ENCODE assay signal across 7 cellular contexts in genomic region chr14:24366375-24366663, GRCh38. TPM values are rescaled to one million over a fixed set of nuclear protein-coding genes. Genes with fewer than 3 reads are reported as not detected.
A peak's percentile ranks its signal among the peaks of the same experiment; 100 is the strongest.
DNase-seq lines count a peak whose midpoint lies in the region; ATAC-seq and TF ChIP-seq lines count a peak whose summit lies in the region.
"Had no signal": no experiment of that assay in that cellular context is flagged by ENCODE, and none has a peak within 500 bp of the region (broad histone marks: within the 10 kb centered on the region; RNA-seq: fewer than 3 reads in every experiment).

No MANE protein-coding gene starts in this region.

- H3K27me3 Mint-ChIP-seq in activated T-cell treated with anti-CD3 and anti-CD28 coated beads, Interleukin-2, amount 50 U/mL, for 72 hours (ENCODE audit: low read depth), result peaks cover 49% of the 10 kb centered on the region
- peaks cover 6% of the 10 kb centered on the region for H3K27me3 Mint-ChIP-seq in glutamatergic neuron (ENCODE audit: unreplicated experiment)

- no peak for TF ChIP-seq POLR2A in transverse colon (IDR thresholded peaks at IDR 0.05)

- no peaks in the 10 kb centered on the region for H3K9me3 Mint-ChIP-seq in activated T-cell treated with anti-CD3 and anti-CD28 coated beads, Interleukin-2, amount 50 U/mL, for 72 hours
- peaks cover 8% of the 10 kb centered on the region for H3K9me3 Mint-ChIP-seq in glutamatergic neuron (ENCODE audit: unreplicated experiment)
- H3K9me3 Mint-ChIP-seq: CD4-positive, CD25-positive, alpha-beta regulatory T cell had no signal

- no peak for DNase-seq in activated T-cell treated with anti-CD3 and anti-CD28 coated beads, Interleukin-2, amount 50 U/mL, for 72 hours
- DNase-seq in activated T-cell treated with anti-CD3 and anti-CD28 coated beads for 4 hours, result no peak
- no peak for DNase-seq in glutamatergic neuron
- DNase-seq in transverse colon, result no peak
- no peak for DNase-seq in NCI-H1105 treated with DMSO at 0.1 percent for 48 hours (lab: John Stamatoyannopoulos, UW)

- H3K27me3 ChIP-seq in transverse colon, result peaks cover 16% of the 10 kb centered on the region

- H3K27ac Mint-ChIP-seq in activated T-cell treated with anti-CD3 and anti-CD28 coated beads, Interleukin-2, amount 50 U/mL, for 72 hours, result no peak overlapping the region
- no peak overlapping the region for H3K27ac Mint-ChIP-seq in glutamatergic neuron (ENCODE audit: unreplicated experiment)
- H3K27ac Mint-ChIP-seq: CD4-positive, CD25-positive, alpha-beta regulatory T cell had no signal

- no peaks in the 10 kb centered on the region for H3K9me3 ChIP-seq in transverse colon

- in situ Hi-C loops in transverse colon (cut with MboI; ENCODE audit: low pct_ligation_motif_present in 1 of 4, low pct_unique_long_range_greater_than_20kb in 1 of 4, low sequenced_read_pairs in 3 of 4), result loop anchor here in 2 of 4 donors (10.0 kb wide), 1 partner anchor 68 kb away; no protein-coding TSS in a partner anchor

- intact Hi-C loops in transverse colon (cut with DNase I; ENCODE audit: low total_unique reads), result no loop called here

- TF ChIP-seq EP300 in transverse colon (IDR thresholded peaks at IDR 0.05; ENCODE audit: low read depth), result no peak

- peaks cover 32% of the 10 kb centered on the region for H3K4me1 Mint-ChIP-seq in activated T-cell treated with anti-CD3 and anti-CD28 coated beads, Interleukin-2, amount 50 U/mL, for 72 hours (ENCODE audit: low read depth)
- peaks cover 3% of the 10 kb centered on the region for H3K4me1 Mint-ChIP-seq in glutamatergic neuron (ENCODE audit: low read depth, unreplicated experiment)

- WGBS in transverse colon (ENCODE audit: low coverage in 1 of 2), 2 donors, result 0 to 3% methylated on average over 7 to 12 of the region's 12 CpGs

- no peaks in the 10 kb centered on the region for H3K36me3 ChIP-seq in transverse colon

- no peak for ATAC-seq in activated T-cell treated with anti-CD3 and anti-CD28 coated beads, Interleukin-2, amount 50 U/mL, for 72 hours (replicated peaks in 1 of 2)
- no peak for ATAC-seq in HG02610 (IDR thresholded peaks at IDR 0.05; ENCODE audit: unreplicated experiment)

- H3K4me1 ChIP-seq in transverse colon, result peaks cover 6 to 41% (median 28%) of the 10 kb centered on the region in 4 donors

- H3K4me3 ChIP-seq in transverse colon, result peak overlapping the region; percentile 24 to 68 (median 57)

- H3K27ac ChIP-seq in transverse colon, result peak overlapping the region; percentile 89 to 93 (median 90)

- H3K4me3 Mint-ChIP-seq in activated T-cell treated with anti-CD3 and anti-CD28 coated beads, Interleukin-2, amount 50 U/mL, for 72 hours, result peak overlapping the region; percentile 70 to 87
- H3K4me3 Mint-ChIP-seq in glutamatergic neuron (ENCODE audit: unreplicated experiment), result peak overlapping the region; percentile 85

- peaks cover 2 to 5% of the 10 kb centered on the region in 2 donors for H3K36me3 Mint-ChIP-seq in activated T-cell treated with anti-CD3 and anti-CD28 coated beads, Interleukin-2, amount 50 U/mL, for 72 hours (ENCODE audit: insufficient read depth in 2 of 2)
- H3K36me3 Mint-ChIP-seq in glutamatergic neuron (ENCODE audit: unreplicated experiment), result no peaks in the 10 kb centered on the region
- H3K36me3 Mint-ChIP-seq: CD4-positive, CD25-positive, alpha-beta regulatory T cell had no signal

- TF ChIP-seq CTCF in glutamatergic neuron (IDR thresholded peaks at IDR 0.05; ENCODE audit: partially characterized antibody, unreplicated experiment) (no peak), transverse colon (IDR thresholded peaks at IDR 0.05) (no peak)

RNA-seq across cellular contexts. Expression of gene NFATC4, which starts 1.7 kb away (rescaled TPM):
- total RNA-seq in activated T-cell treated with anti-CD3 and anti-CD28 coated beads, Interleukin-2, amount 50 U/mL, for 72 hours, result 10 to 100 TPM in 1 of 2 donors, 1 to 10 TPM in 1; 2.6 to 11.3 TPM
- 11.4 TPM for total RNA-seq in glutamatergic neuron (ENCODE audit: unreplicated experiment)
- 10 to 100 TPM; 13.4 to 58.0 (median 20.9) TPM for total RNA-seq in transverse colon
- total RNA-seq: CD4-positive, CD25-positive, alpha-beta regulatory T cell had no signal

RNA-seq across cellular contexts. Expression of gene RIPK3, which starts 26.5 kb away (rescaled TPM):
- 10 to 100 TPM; 11.0 to 18.6 TPM for total RNA-seq in activated T-cell treated with anti-CD3 and anti-CD28 coated beads, Interleukin-2, amount 50 U/mL, for 72 hours
- total RNA-seq in glutamatergic neuron (ENCODE audit: unreplicated experiment) (not detected), transverse colon (100 to 1,000 TPM in 1 of 4 donors, 10 to 100 TPM in 3; 19.3 to 156 (median 53.6) TPM)

RNA-seq across cellular contexts. Expression of gene ADCY4, which starts 31.4 kb away (rescaled TPM):
- total RNA-seq in activated T-cell treated with anti-CD3 and anti-CD28 coated beads, Interleukin-2, amount 50 U/mL, for 72 hours, result 1 to 10 TPM; 4.6 to 6.9 TPM
- not detected for total RNA-seq in glutamatergic neuron (ENCODE audit: unreplicated experiment)
- total RNA-seq in transverse colon, result 10 to 100 TPM in 3 of 4 donors, 1 to 10 TPM in 1; 7.9 to 74.8 (median 21.3) TPM

RNA-seq across cellular contexts. Expression of gene NYNRIN, which starts 32.5 kb away (rescaled TPM):
- total RNA-seq in activated T-cell treated with anti-CD3 and anti-CD28 coated beads, Interleukin-2, amount 50 U/mL, for 72 hours, result under 1 TPM; 0.09 to 0.14 TPM
- total RNA-seq in glutamatergic neuron (ENCODE audit: unreplicated experiment), result 33.5 TPM
- 10 to 100 TPM in 1 of 4 donors, 1 to 10 TPM in 3; 2.6 to 11.4 (median 9.0) TPM for total RNA-seq in transverse colon

RNA-seq across cellular contexts. Expression of gene LTB4R, which starts 55.0 kb away (rescaled TPM):
- 10 to 100 TPM; 27.1 to 28.5 TPM for total RNA-seq in activated T-cell treated with anti-CD3 and anti-CD28 coated beads, Interleukin-2, amount 50 U/mL, for 72 hours
- total RNA-seq in glutamatergic neuron (ENCODE audit: unreplicated experiment) (7.1 TPM), transverse colon (1 to 10 TPM; 1.1 to 8.3 (median 6.2) TPM)

Comparison
In these comparisons a context has a peak if more than half of its experiments do, and no peak if none do; other contexts are left out.
1. RNA of gene RIPK3, which starts 26.5 kb away (total RNA-seq): 19.3 to 156 TPM in transverse colon and 11.0 to 18.6 TPM in activated T-cell treated with anti-CD3 and anti-CD28 coated beads, Interleukin-2, amount 50 U/mL, for 72 hours; not detected in glutamatergic neuron (single experiment); every median in the first group is over 10 times any median in the second.